ENCODE assay signal across 22 cellular contexts in the genomic region with DNA sequence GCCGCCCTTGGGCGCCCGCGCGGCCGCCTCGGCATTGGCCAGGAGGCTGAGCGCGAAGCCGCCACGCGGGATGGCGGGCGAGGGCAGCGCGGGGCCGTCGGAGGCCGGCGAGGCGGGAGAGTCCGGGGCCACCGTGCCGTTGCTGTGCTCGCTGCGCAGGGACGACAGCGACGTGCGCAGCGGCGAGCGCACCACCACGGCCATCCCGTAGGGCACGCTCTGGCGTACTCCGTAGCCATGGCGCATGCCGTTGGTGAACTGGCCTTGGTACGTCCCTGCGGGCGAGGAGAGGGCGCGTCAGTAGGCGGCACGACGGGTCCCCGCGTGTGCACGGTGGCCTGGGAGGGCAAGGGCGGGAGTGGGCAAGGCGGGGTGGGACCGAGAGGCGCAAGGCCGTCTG. TPM values are rescaled to one million over a fixed set of nuclear protein-coding genes. Genes with fewer than 3 reads are reported as not detected.
DNase-seq lines count a peak whose midpoint lies in the region; ATAC-seq, FAIRE-seq and TF ChIP-seq lines count a peak whose summit lies in the region.
"Had no signal": no experiment of that assay in that cellular context is flagged by ENCODE, and none has a peak within 500 bp of the region (broad histone marks: within the 10 kb centered on the region; RNA-seq: fewer than 3 reads in every experiment).

No MANE protein-coding gene starts in this region.

- POLR2A ChIA-PET in HepG2 (lab: Yijun Ruan, JAX) = no interaction called here

- no peak for DNase-seq in HepG2 (ENCODE audit: low spot score)
- no peak for DNase-seq in right lobe of liver
- DNase-seq in esophagus squamous epithelium (lab: John Stamatoyannopoulos, UW) = no peak
- no peak for DNase-seq in SKM-1 treated with dmso at 0.1 percent for 144 hours (lab: John Stamatoyannopoulos, UW; ENCODE audit: unreplicated experiment)
- DNase-seq in MG63 = no peak
- DNase-seq: ACHN; Caco-2; CD4-positive, alpha-beta T cell; DMS79; GDM1; H7; HFFc6 had no signal

- no peaks in the 10 kb centered on the region for H3K79me2 ChIP-seq in HepG2 (ENCODE audit: insufficient read depth, low read length)

- H3K9ac ChIP-seq in HepG2 (ENCODE audit: insufficient read depth, low read depth, low read length) = no peak overlapping the region
- no peak overlapping the region for H3K9ac ChIP-seq in rectal smooth muscle tissue (ENCODE audit: low read length)

- H3K4me3 ChIP-seq in HepG2 (replicated peaks in 1 of 3; ENCODE audit: insufficient read depth in 1 of 3, low read depth in 2 of 3, low read length in 3 of 3) (no peak overlapping the region), right lobe of liver (no peak overlapping the region), gastroesophageal sphincter (no peak overlapping the region), rectal smooth muscle tissue (ENCODE audit: low read length) (no peak overlapping the region), esophagus squamous epithelium (no peak overlapping the region), MG63 (no peak overlapping the region)
- H3K4me3 ChIP-seq: GM23338 had no signal

- H3K9me3 ChIP-seq in HepG2 (ENCODE audit: low read length) = no peaks in the 10 kb centered on the region
- H3K9me3 ChIP-seq in right lobe of liver = no peaks in the 10 kb centered on the region
- H3K9me3 ChIP-seq in gastroesophageal sphincter = no peaks in the 10 kb centered on the region
- no peaks in the 10 kb centered on the region for H3K9me3 ChIP-seq in esophagus squamous epithelium
- H3K9me3 ChIP-seq in MG63 = no peaks in the 10 kb centered on the region
- H3K9me3 ChIP-seq: Caco-2 had no signal

- no TSS peak for BruUV-seq in HepG2 (replicated peaks; lab: Mats Ljungman, UMichigan)

- FAIRE-seq in HepG2 (lab: Jason Lieb, UNC) = no peak
- FAIRE-seq: A204.1, D721Med, GM12892 had no signal

- no peaks in the 10 kb centered on the region for H4K20me1 ChIP-seq in HepG2 (ENCODE audit: insufficient read depth, low read length)

- H3K4me2 ChIP-seq in HepG2 (ENCODE audit: low read depth, low read length) = no peak overlapping the region
- H3K4me2 ChIP-seq: GM23338 had no signal

- WGBS in HepG2 (ENCODE audit: low lambda C conversion rate) = 73% methylated on average over 56 of the region's 56 CpGs
- 63% methylated on average over 13 of the region's 56 CpGs for WGBS in right lobe of liver (ENCODE audit: insufficient coverage, low coverage, low lambda C conversion rate, missing lambda C conversion rate)
- WGBS in gastroesophageal sphincter (ENCODE audit: low coverage in 1 of 2), 2 donors = 65 to 94% methylated on average over 5 to 6 of the region's 56 CpGs
- 60 to 73% methylated on average over 1 to 11 of the region's 56 CpGs for WGBS in esophagus squamous epithelium, 2 donors

- H3K4me1 ChIP-seq in HepG2 (ENCODE audit: insufficient read depth, low read length) (no peaks in the 10 kb centered on the region), right lobe of liver (no peaks in the 10 kb centered on the region), gastroesophageal sphincter (peaks cover 0 to 61% (median 0%) of the 10 kb centered on the region in 3 donors), rectal smooth muscle tissue (ENCODE audit: control insufficient read depth, insufficient read depth, low read length) (peaks cover 5% of the 10 kb centered on the region), esophagus squamous epithelium (no peaks in the 10 kb centered on the region)
- H3K4me1 ChIP-seq: Caco-2 had no signal

- CTCF ChIA-PET in HepG2 (lab: Yijun Ruan, JAX; ENCODE audit: low intra/inter-chr PET ratio, low total read pairs) = no interaction called here

- H3K27me3 ChIP-seq in HepG2 (ENCODE audit: control insufficient read depth in 1 of 2, insufficient read depth in 2 of 2, low read length in 2 of 2) (peaks cover 2 to 18% of the 10 kb centered on the region in 2 experiments; a peak in 3 of 5 replicates), right lobe of liver (no peaks in the 10 kb centered on the region), gastroesophageal sphincter (no peaks in the 10 kb centered on the region), rectal smooth muscle tissue (ENCODE audit: control insufficient read depth, insufficient read depth, low read length) (no peaks in the 10 kb centered on the region), esophagus squamous epithelium (peaks cover 0 to 40% (median 0%) of the 10 kb centered on the region in 4 donors), MG63 (no peaks in the 10 kb centered on the region)

- peak; percentile 26; the same call in 2 of the 3 replicates for ATAC-seq in HepG2
- ATAC-seq in right lobe of liver = no peak
- ATAC-seq in gastroesophageal sphincter = no peak
- ATAC-seq: GM23338, HCT116 had no signal

- intact Hi-C loops in HepG2 (cut with micrococcal nuclease; ENCODE audit: unreplicated experiment) (no loop called here), right lobe of liver (cut with DNase I) (no loop called here), esophagus squamous epithelium (cut with DNase I) (no loop called here)

- TF ChIP-seq POLR2A in HepG2 (IDR thresholded peaks at IDR 0.05; ENCODE audit: insufficient read depth in 1 of 2, low read depth in 2 of 2, low read length in 2 of 2) (no peak), right lobe of liver (IDR thresholded peaks at IDR 0.05) (no peak), gastroesophageal sphincter (IDR thresholded peaks at IDR 0.05) (no peak), esophagus squamous epithelium (IDR thresholded peaks at IDR 0.05) (no peak)

- no peak for TF ChIP-seq RAD21 in HepG2 (CRISPR knock-in tag; IDR thresholded peaks at IDR 0.05)

- no peak overlapping the region for H2AFZ ChIP-seq in HepG2 (ENCODE audit: low read length)
- H2AFZ ChIP-seq: GM23338 had no signal

- in situ Hi-C loops in HepG2 (cut with HindIII; ENCODE audit: extremely low pct_ligation_motif_present, low pct_unique_long_range_greater_than_20kb) = no loop called here

- TF ChIP-seq EP300 in HepG2 (IDR thresholded peaks at IDR 0.05; ENCODE audit: low read depth in 2 of 2, low read length in 2 of 2) (no peak), HepG2 (CRISPR knock-in tag; IDR thresholded peaks at IDR 0.05; ENCODE audit: borderline replicate concordance) (no peak), gastroesophageal sphincter (IDR thresholded peaks at IDR 0.05) (no peak)

- H3K36me3 ChIP-seq in HepG2 (replicated peaks in 1 of 2; ENCODE audit: control insufficient read depth in 1 of 2, insufficient read depth in 2 of 2, low read length in 2 of 2) (no peaks in the 10 kb centered on the region), right lobe of liver (no peaks in the 10 kb centered on the region), gastroesophageal sphincter (peaks cover 0 to 26% of the 10 kb centered on the region in 2 donors), rectal smooth muscle tissue (ENCODE audit: control insufficient read depth, insufficient read depth, low read length) (peaks cover 4% of the 10 kb centered on the region), esophagus squamous epithelium (no peaks in the 10 kb centered on the region), MG63 (no peaks in the 10 kb centered on the region)

- no peak for TF ChIP-seq CTCF in HepG2 (CRISPR knock-in tag; IDR thresholded peaks at IDR 0.05)
- TF ChIP-seq CTCF in right lobe of liver (IDR thresholded peaks at IDR 0.05) = no peak
- TF ChIP-seq CTCF in gastroesophageal sphincter (IDR thresholded peaks at IDR 0.05) = no peak
- no peak for TF ChIP-seq CTCF in esophagus squamous epithelium (IDR thresholded peaks at IDR 0.05)

- H3K27ac ChIP-seq in HepG2 (ENCODE audit: extremely low read length, insufficient read depth, low read length) = no peak overlapping the region
- H3K27ac ChIP-seq in right lobe of liver = no peak overlapping the region
- peak overlapping the region in 3 of 4 donors; percentile 79 to 95 (median 89) for H3K27ac ChIP-seq in gastroesophageal sphincter
- H3K27ac ChIP-seq in rectal smooth muscle tissue (ENCODE audit: low read depth, low read length) = peak overlapping the region; percentile 27
- peak overlapping the region in 1 of 4 donors; percentile 28 for H3K27ac ChIP-seq in esophagus squamous epithelium
- H3K27ac ChIP-seq: C4-2B, HL-60 had no signal

RNA-seq across cellular contexts. Expression of gene JPH2, which starts 26.9 kb away (rescaled TPM):
- total RNA-seq in HepG2 (2016; rRNA removed; fragmentation: Illumina TruSeq; extraction: Trizol) = not detected in 2 replicates
- total RNA-seq in HepG2 (2016; cell fraction: cytosol; rRNA removed; fragmentation: Illumina TruSeq; extraction: Trizol; ENCODE audit: low read depth) = not detected in 2 replicates
- total RNA-seq in HepG2 (2016; cell fraction: insoluble cytoplasmic fraction; rRNA removed; fragmentation: Illumina TruSeq; extraction: Trizol) = not detected in 2 replicates
- not detected in 2 replicates for total RNA-seq in HepG2 (2016; cell fraction: membrane; rRNA removed; fragmentation: Illumina TruSeq; extraction: Trizol)
- total RNA-seq in HepG2 (2016; cell fraction: nucleus; rRNA removed; fragmentation: Illumina TruSeq; extraction: Trizol) = not detected in 2 replicates
- polyA plus RNA-seq in HepG2 (2011; rRNA removed) = 0.42 and 0.61 TPM in 2 replicates
- polyA plus RNA-seq in HepG2 (2011; cell fraction: cytosol; rRNA removed) = 0.23 and 0.32 TPM in 2 replicates
- polyA plus RNA-seq in HepG2 (2011; cell fraction: nucleus; rRNA removed) = 2.7 and 2.9 TPM in 2 replicates
- polyA plus RNA-seq in HepG2 (2012) = 0.52 and 1.4 TPM in 2 replicates
- not detected in 2 replicates for polyA plus RNA-seq in HepG2 (2016; cell fraction: cytosol; fragmentation: Illumina TruSeq; extraction: Trizol; ENCODE audit: low read depth)
- polyA plus RNA-seq in HepG2 (2016; cell fraction: insoluble cytoplasmic fraction; fragmentation: Illumina TruSeq; extraction: Trizol; ENCODE audit: low read depth) = not detected in 2 replicates
- not detected in 2 replicates for polyA plus RNA-seq in HepG2 (2016; cell fraction: membrane; fragmentation: Illumina TruSeq; extraction: Trizol; ENCODE audit: low read depth)
- polyA plus RNA-seq in HepG2 (2016; cell fraction: nucleus; fragmentation: Illumina TruSeq; extraction: Trizol; ENCODE audit: insufficient read depth, low read depth) = not detected in 2 replicates
- polyA minus RNA-seq in HepG2 (2011; rRNA and poly(A)+ RNA removed; ENCODE audit: low replicate concordance) = 1.1 and 9.5 TPM in 2 replicates
- polyA minus RNA-seq in HepG2 (2011; cell fraction: cytosol; rRNA and poly(A)+ RNA removed) = 0.30 TPM in 1 of 2 replicates, not detected in the other
- 3.7 and 4.5 TPM in 2 replicates for polyA minus RNA-seq in HepG2 (2011; cell fraction: nucleus; rRNA and poly(A)+ RNA removed)
- under 1 TPM in 5 of 6 experiments, not detected in 1; 0.09 to 0.31 (median 0.10) TPM for total RNA-seq in right lobe of liver
- total RNA-seq in gastroesophageal sphincter = 100 to 1,000 TPM; 173 to 442 (median 242) TPM
- total RNA-seq in esophagus squamous epithelium = 10 to 100 TPM in 1 of 4 donors, 1 to 10 TPM in 3; 2.4 to 32.0 (median 6.8) TPM
- 6.5 and 9.9 TPM in 2 replicates for total RNA-seq in MG63 (2014; rRNA removed; shearing (Covaris generic); ENCODE audit: low replicate concordance)
- total RNA-seq: CD4-positive, alpha-beta T cell had no signal
- polyA plus RNA-seq: IgD-negative memory B cell had no signal

RNA-seq across cellular contexts. Expression of gene OSER1, which starts 50.4 kb away (rescaled TPM):
- total RNA-seq in HepG2 (2016; rRNA removed; fragmentation: Illumina TruSeq; extraction: Trizol) (71.2 and 92.8 TPM in 2 replicates), right lobe of liver (10 to 100 TPM; 13.0 to 20.4 (median 17.3) TPM), gastroesophageal sphincter (10 to 100 TPM; 47.6 to 97.3 (median 70.3) TPM), esophagus squamous epithelium (10 to 100 TPM; 16.1 to 62.2 (median 25.0) TPM)
- 47.2 and 53.9 TPM in 2 replicates for total RNA-seq in HepG2 (2016; cell fraction: cytosol; rRNA removed; fragmentation: Illumina TruSeq; extraction: Trizol; ENCODE audit: low read depth)
- total RNA-seq in HepG2 (2016; cell fraction: insoluble cytoplasmic fraction; rRNA removed; fragmentation: Illumina TruSeq; extraction: Trizol) = 68.4 and 97.8 TPM in 2 replicates
- total RNA-seq in HepG2 (2016; cell fraction: membrane; rRNA removed; fragmentation: Illumina TruSeq; extraction: Trizol) = 55.7 and 63.5 TPM in 2 replicates
- total RNA-seq in HepG2 (2016; cell fraction: nucleus; rRNA removed; fragmentation: Illumina TruSeq; extraction: Trizol) = 43.8 and 44.3 TPM in 2 replicates
- 67.0 and 71.5 TPM in 2 replicates for polyA plus RNA-seq in HepG2 (2011; rRNA removed)
- polyA plus RNA-seq in HepG2 (2011; cell fraction: cytosol; rRNA removed) = 45.9 and 56.3 TPM in 2 replicates
- 61.9 and 63.0 TPM in 2 replicates for polyA plus RNA-seq in HepG2 (2011; cell fraction: nucleus; rRNA removed)
- polyA plus RNA-seq in HepG2 (2012) = 47.9 and 61.6 TPM in 2 replicates
- polyA plus RNA-seq in HepG2 (2016; cell fraction: cytosol; fragmentation: Illumina TruSeq; extraction: Trizol; ENCODE audit: low read depth) = 20.0 and 20.3 TPM in 2 replicates
- polyA plus RNA-seq in HepG2 (2016; cell fraction: insoluble cytoplasmic fraction; fragmentation: Illumina TruSeq; extraction: Trizol; ENCODE audit: low read depth) = 76.4 and 82.6 TPM in 2 replicates
- polyA plus RNA-seq in HepG2 (2016; cell fraction: membrane; fragmentation: Illumina TruSeq; extraction: Trizol; ENCODE audit: low read depth) = 22.2 and 23.0 TPM in 2 replicates
- polyA plus RNA-seq in HepG2 (2016; cell fraction: nucleus; fragmentation: Illumina TruSeq; extraction: Trizol; ENCODE audit: insufficient read depth, low read depth) = 77.5 and 79.8 TPM in 2 replicates
- polyA minus RNA-seq in HepG2 (2011; rRNA and poly(A)+ RNA removed; ENCODE audit: low replicate concordance) = 42.9 and 49.7 TPM in 2 replicates
- polyA minus RNA-seq in HepG2 (2011; cell fraction: cytosol; rRNA and poly(A)+ RNA removed) = 32.4 and 37.8 TPM in 2 replicates
- 18.4 and 28.8 TPM in 2 replicates for polyA minus RNA-seq in HepG2 (2011; cell fraction: nucleus; rRNA and poly(A)+ RNA removed)
- 67.5 and 81.1 TPM in 2 replicates for total RNA-seq in MG63 (2014; rRNA removed; shearing (Covaris generic); ENCODE audit: low replicate concordance)

Comparison
In these comparisons a context has a peak if more than half of its experiments do, and no peak if none do; other contexts are left out.
1. H3K27ac ChIP-seq: peak in gastroesophageal sphincter (3 of 4) and rectal smooth muscle tissue (single experiment); none in HepG2 (single experiment) and right lobe of liver (0 of 3).
2. RNA of gene JPH2, which starts 26.9 kb away (total RNA-seq): 173 to 442 TPM in gastroesophageal sphincter; 6.5 to 9.9 TPM in MG63, 2.4 to 32.0 TPM in esophagus squamous epithelium, 0.09 to 0.31 TPM in right lobe of liver and not detected in HepG2; every median in the first group is over 4 times any median in the second.